Comparison of ENCODE assay signal across 22 cellular contexts in the genomic region with DNA sequence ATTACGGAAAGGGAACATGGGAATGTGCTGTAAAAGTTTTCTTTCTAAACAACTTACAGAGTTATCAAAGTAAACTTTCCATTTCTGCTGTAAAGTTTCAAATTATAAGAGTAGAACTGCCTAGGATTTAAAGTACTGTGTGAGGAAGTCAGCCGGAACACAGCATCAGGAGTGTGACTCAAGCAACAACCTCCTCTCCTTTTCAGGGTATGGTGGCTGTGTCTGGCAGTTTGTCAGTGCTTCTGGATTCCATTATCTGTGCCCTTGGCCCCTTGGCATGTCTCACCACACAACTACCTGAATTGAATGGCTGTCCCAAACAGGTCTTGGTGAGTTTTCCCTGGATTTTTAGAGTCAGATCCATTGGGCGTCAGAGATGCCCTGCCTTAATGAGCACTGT. TPM values are rescaled to one million over a fixed set of nuclear protein-coding genes. Genes with fewer than 3 reads are reported as not detected.
A peak's percentile ranks its signal among the peaks of the same experiment; 100 is the strongest.
DNase-seq lines count a peak whose midpoint lies in the region; ATAC-seq and TF ChIP-seq lines count a peak whose summit lies in the region.
"Had no signal": no experiment of that assay in that cellular context is flagged by ENCODE, and none has a peak within 500 bp of the region (broad histone marks: within the 10 kb centered on the region; RNA-seq: fewer than 3 reads in every experiment).

No MANE protein-coding gene starts in this region.

- H3K9me3 ChIP-seq in T-helper 17 cell (ENCODE audit: control insufficient read depth, low read length, poor library complexity, severe bottlenecking) (no peaks in the 10 kb centered on the region), body of pancreas (no peaks in the 10 kb centered on the region)
- H3K9me3 ChIP-seq: A549, MG63 had no signal

- 90 to 91% methylated on average over 3 of the region's 3 CpGs for WGBS in body of pancreas, 2 donors

- peaks cover 6% of the 10 kb centered on the region for H3K36me3 Mint-ChIP-seq in T-helper 17 cell (ENCODE audit: low read depth)
- peaks cover 20% of the 10 kb centered on the region for H3K36me3 Mint-ChIP-seq in chondrocyte (ENCODE audit: low read depth)
- peaks cover 70% of the 10 kb centered on the region for H3K36me3 Mint-ChIP-seq in nephron progenitor cell (ENCODE audit: low read depth)

- ATAC-seq in T-helper 17 cell: no peak
- no peak for ATAC-seq in body of pancreas
- ATAC-seq: A549 had no signal

- H3K36me3 ChIP-seq in body of pancreas (replicated peaks in 1 of 2; ENCODE audit: insufficient read depth in 1 of 2, low read depth in 2 of 2): peaks cover 4 to 17% of the 10 kb centered on the region in 2 donors

- DNase-seq in T-helper 17 cell (no peak), chondrocyte (ENCODE audit: low spot score) (no peak), nephron progenitor cell (no peak), NCI-H1048 (lab: John Stamatoyannopoulos, UW) (no peak), body of pancreas (no peak), LoVo (ENCODE audit: low spot score) (no peak)
- DNase-seq: AML-193; C1 segment of cervical spinal cord; CD4-positive, alpha-beta memory T cell; COR-L47; DMS53; GM23248; H9; KBM-7; MG63; NCI-H1694; NCI-H2029 treated with DMSO at 0.1 percent for 48 hours; NCI-H446 treated with DMSO at 0.1 percent for 48 hours; NCI-H526; SHP77 treated with DMSO at 0.1 percent for 48 hours had no signal

- TF ChIP-seq POLR2A in body of pancreas (IDR thresholded peaks at IDR 0.05): no peak

- H3K4me3 ChIP-seq in body of pancreas: no peak overlapping the region
- H3K4me3 ChIP-seq: A549, GM23248, MG63 had no signal

- no peaks in the 10 kb centered on the region for H3K27me3 ChIP-seq in body of pancreas
- H3K27me3 ChIP-seq: MG63 had no signal

- no peaks in the 10 kb centered on the region for H3K4me1 ChIP-seq in body of pancreas
- H3K4me1 ChIP-seq: A549 had no signal

- H3K4me1 Mint-ChIP-seq in T-helper 17 cell: no peaks in the 10 kb centered on the region
- no peaks in the 10 kb centered on the region for H3K4me1 Mint-ChIP-seq in chondrocyte (ENCODE audit: low read depth)
- H3K4me1 Mint-ChIP-seq in nephron progenitor cell: no peaks in the 10 kb centered on the region
- H3K4me1 Mint-ChIP-seq: CD4-positive, alpha-beta memory T cell; H9 had no signal

- H3K27ac ChIP-seq in temporal lobe (ENCODE audit: low read depth, low read length) (peak overlapping the region; percentile 19), body of pancreas (no peak overlapping the region)
- H3K27ac ChIP-seq: A549, GM23248 had no signal

- H3K9me3 Mint-ChIP-seq in chondrocyte (ENCODE audit: low read depth): no peaks in the 10 kb centered on the region
- H3K9me3 Mint-ChIP-seq in nephron progenitor cell: no peaks in the 10 kb centered on the region
- H3K9me3 Mint-ChIP-seq: CD4-positive, alpha-beta memory T cell; H9 had no signal

- H3K4me3 Mint-ChIP-seq in T-helper 17 cell: no peak overlapping the region
- H3K4me3 Mint-ChIP-seq in chondrocyte (ENCODE audit: unreplicated experiment): no peak overlapping the region
- H3K4me3 Mint-ChIP-seq in nephron progenitor cell: no peak overlapping the region
- H3K4me3 Mint-ChIP-seq: CD4-positive, alpha-beta memory T cell; H9 had no signal

- H3K27ac Mint-ChIP-seq in T-helper 17 cell: peak overlapping the region; percentile 59
- H3K27ac Mint-ChIP-seq in chondrocyte (ENCODE audit: unreplicated experiment): peak overlapping the region; percentile 36
- peak overlapping the region; percentile 58 for H3K27ac Mint-ChIP-seq in nephron progenitor cell
- H3K27ac Mint-ChIP-seq: H9 had no signal

- intact Hi-C loops in body of pancreas (cut with DNase I): no loop called here

- H3K27me3 Mint-ChIP-seq in T-helper 17 cell (no peaks in the 10 kb centered on the region), chondrocyte (ENCODE audit: low read depth) (no peaks in the 10 kb centered on the region), nephron progenitor cell (ENCODE audit: low read depth, poor library complexity) (peaks cover 2% of the 10 kb centered on the region)
- H3K27me3 Mint-ChIP-seq: CD4-positive, alpha-beta memory T cell had no signal

- TF ChIP-seq CTCF in chondrocyte (IDR thresholded peaks at IDR 0.05) (no peak), nephron progenitor cell (IDR thresholded peaks at IDR 0.05) (no peak), body of pancreas (IDR thresholded peaks at IDR 0.05) (no peak)

RNA-seq across cellular contexts. Expression of gene TOM1, which starts 6.9 kb away (rescaled TPM):
- total RNA-seq in T-helper 17 cell (100 to 1,000 TPM; 166 to 178 TPM), chondrocyte (40.3 to 52.8 TPM (median 47.9 TPM) in 3 replicates), temporal lobe (8.1 TPM), body of pancreas (10 to 100 TPM; 34.0 to 42.2 TPM)

RNA-seq across cellular contexts. Expression of gene HMGXB4, which starts 35.5 kb away (rescaled TPM):
- total RNA-seq in T-helper 17 cell (10 to 100 TPM; 37.1 to 42.4 TPM), chondrocyte (18.0 to 22.1 TPM (median 18.9 TPM) in 3 replicates), temporal lobe (26.1 TPM), body of pancreas (10 to 100 TPM in 1 of 2 donors, 1 to 10 TPM in 1; 8.2 to 13.0 TPM)
